Comparison of ENCODE assay signal across 8 cellular contexts in genomic region chr4:110514889-110515479, GRCh38. TPM values are rescaled to one million over a fixed set of nuclear protein-coding genes. Genes with fewer than 3 reads are reported as not detected.
DNase-seq lines count a peak whose midpoint lies in the region; ATAC-seq, FAIRE-seq and TF ChIP-seq lines count a peak whose summit lies in the region.

No MANE protein-coding gene starts in this region.

- no peak overlapping the region for H2AFZ ChIP-seq in astrocyte (ENCODE audit: low read depth, low read length)

- H3K27me3 ChIP-seq in astrocyte (ENCODE audit: insufficient read depth, low read length) = no peaks in the 10 kb centered on the region

- no peaks in the 10 kb centered on the region for H3K4me1 ChIP-seq in astrocyte (ENCODE audit: insufficient read depth, low read length)

- no peak for FAIRE-seq in astrocyte (lab: Jason Lieb, UNC)

- H3K9me3 ChIP-seq in astrocyte (ENCODE audit: insufficient read depth, low read depth, low read length) = no peaks in the 10 kb centered on the region

- H3K36me3 ChIP-seq in astrocyte (ENCODE audit: insufficient read depth, low read length) = no peaks in the 10 kb centered on the region

- H4K20me1 ChIP-seq in astrocyte (ENCODE audit: insufficient read depth, low read length) = no peaks in the 10 kb centered on the region

- no peak overlapping the region for H3K9ac ChIP-seq in astrocyte (ENCODE audit: low read length)

- no peak for ATAC-seq in GM18858 (IDR thresholded peaks at IDR 0.05; ENCODE audit: unreplicated experiment)
- no peak for ATAC-seq in GM18498 (IDR thresholded peaks at IDR 0.05; ENCODE audit: unreplicated experiment)

- TF ChIP-seq CTCF in NB4 (IDR thresholded peaks at IDR 0.05; ENCODE audit: low read depth, low read length) (peak; percentile 23), astrocyte (IDR thresholded peaks at IDR 0.05; ENCODE audit: insufficient read depth, low read depth, low read length) (peak; percentile 59)

- H3K4me3 Mint-ChIP-seq in astrocyte (ENCODE audit: unreplicated experiment) = no peak overlapping the region

- DNase-seq in SIG-M5 treated with dmso at 0.1 percent for 504 hours (lab: John Stamatoyannopoulos, UW; ENCODE audit: unreplicated experiment) (peak; percentile 57), SIG-M5 (lab: John Stamatoyannopoulos, UW) (no peak), NB4 (ENCODE audit: low read depth) (peak; percentile 22), astrocyte (ENCODE audit: low read depth) (peak; percentile 11), left kidney (ENCODE audit: low read depth, low spot score) (peak; percentile 57)
- DNase-seq in activated naive CD4-positive, alpha-beta T cell treated with Interleukin-2 at 50 U/mL for 16 hours = no peak

- no peaks in the 10 kb centered on the region for H3K36me3 Mint-ChIP-seq in astrocyte (ENCODE audit: low read depth, unreplicated experiment)

- H3K27me3 Mint-ChIP-seq in astrocyte (ENCODE audit: low read depth, unreplicated experiment) = no peaks in the 10 kb centered on the region

- H3K9me3 Mint-ChIP-seq in astrocyte (ENCODE audit: unreplicated experiment) = no peaks in the 10 kb centered on the region

- no peak overlapping the region for H3K4me3 ChIP-seq in NB4 (ENCODE audit: low read depth, low read length)
- H3K4me3 ChIP-seq in astrocyte (ENCODE audit: insufficient read depth, low read depth, low read length) = no peak overlapping the region

- no peaks in the 10 kb centered on the region for H3K79me2 ChIP-seq in astrocyte (ENCODE audit: insufficient read depth, low read length)

- H3K27ac Mint-ChIP-seq in astrocyte (ENCODE audit: unreplicated experiment) = no peak overlapping the region

- no peak for TF ChIP-seq POLR2A in NB4 (IDR thresholded peaks at IDR 0.05; ENCODE audit: extremely low read depth, insufficient read length)

- no peak overlapping the region for H3K4me2 ChIP-seq in astrocyte (ENCODE audit: low read length)

- no peak overlapping the region for H3K27ac ChIP-seq in astrocyte (ENCODE audit: low read depth, low read length)

- H3K4me1 Mint-ChIP-seq in astrocyte (ENCODE audit: low read depth, unreplicated experiment) = peaks cover 7% of the 10 kb centered on the region

RNA-seq across cellular contexts. Expression of gene ENPEP, which starts 39.0 kb away (rescaled TPM):
- 0.67 and 1.7 TPM in 2 replicates for total RNA-seq in astrocyte

Comparison
In these comparisons a context has a peak if more than half of its experiments do, and no peak if none do; other contexts are left out.
1. DNase-seq: peak in SIG-M5 treated with dmso at 0.1 percent for 504 hours (single experiment), NB4 (single experiment), astrocyte (single experiment) and left kidney (single experiment); none in SIG-M5 (single experiment) and activated naive CD4-positive, alpha-beta T cell treated with Interleukin-2 at 50 U/mL for 16 hours (single experiment).